Comparison of ENCODE assay signal across 9 cellular contexts in the genomic region with DNA sequence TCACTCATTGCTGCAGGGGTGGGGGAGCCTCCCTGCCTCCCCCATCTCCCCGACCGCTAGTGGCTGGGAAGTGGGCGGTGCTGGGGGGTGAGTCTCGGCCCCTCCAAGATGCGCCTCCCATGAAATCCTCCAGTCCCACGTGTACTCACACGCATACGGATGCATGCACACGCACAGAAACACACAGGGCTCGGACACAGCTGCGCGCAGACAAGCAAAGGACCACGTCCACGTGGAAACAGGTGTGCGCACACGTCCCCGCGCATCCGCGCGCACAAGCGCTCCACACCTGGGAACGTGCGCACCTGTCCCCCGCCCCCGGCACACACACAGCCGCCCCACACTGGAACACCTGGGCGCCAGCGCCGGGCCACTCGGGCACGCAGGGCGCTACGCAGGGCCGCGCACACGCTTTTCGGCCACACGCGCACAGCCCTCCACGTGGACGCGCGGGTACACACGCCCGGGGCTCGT. TPM values are rescaled to one million over a fixed set of nuclear protein-coding genes. Genes with fewer than 3 reads are reported as not detected.
DNase-seq lines count a peak whose midpoint lies in the region; ATAC-seq, FAIRE-seq and TF ChIP-seq lines count a peak whose summit lies in the region.
"Had no signal": no experiment of that assay in that cellular context is flagged by ENCODE, and none has a peak within 500 bp of the region (broad histone marks: within the 10 kb centered on the region; RNA-seq: fewer than 3 reads in every experiment).

No MANE protein-coding gene starts in this region.

- H3K27me3 ChIP-seq in right atrium auricular region, result peaks cover 0 to 7% of the 10 kb centered on the region in 2 donors
- peaks cover 10% of the 10 kb centered on the region for H3K27me3 ChIP-seq in astrocyte (ENCODE audit: insufficient read depth, low read length)

- H3K4me3 Mint-ChIP-seq in astrocyte (ENCODE audit: unreplicated experiment) (no peak overlapping the region), nephron (peak overlapping the region; percentile 56 to 59 (median 56))

- FAIRE-seq in astrocyte (lab: Jason Lieb, UNC), result no peak

- H3K9me3 Mint-ChIP-seq in astrocyte (ENCODE audit: unreplicated experiment) (peaks cover 28% of the 10 kb centered on the region), nephron (peaks cover 16% of the 10 kb centered on the region)

- peak overlapping the region; percentile 11 for H3K4me2 ChIP-seq in astrocyte (ENCODE audit: low read length)

- TF ChIP-seq CTCF in right atrium auricular region (IDR thresholded peaks at IDR 0.05) (no peak), astrocyte (IDR thresholded peaks at IDR 0.05; ENCODE audit: insufficient read depth, low read depth, low read length) (no peak), nephron (IDR thresholded peaks at IDR 0.05; ENCODE audit: unreplicated experiment in 3 of 3) (no peak)

- H3K36me3 ChIP-seq in right atrium auricular region (no peaks in the 10 kb centered on the region), astrocyte (ENCODE audit: insufficient read depth, low read length) (no peaks in the 10 kb centered on the region)

- H3K9ac ChIP-seq in astrocyte (ENCODE audit: low read length), result no peak overlapping the region

- no peaks in the 10 kb centered on the region for H3K79me2 ChIP-seq in astrocyte (ENCODE audit: insufficient read depth, low read length)

- H3K27ac ChIP-seq in right atrium auricular region (no peak overlapping the region), astrocyte (ENCODE audit: low read depth, low read length) (no peak overlapping the region)

- H3K27ac Mint-ChIP-seq in astrocyte (ENCODE audit: unreplicated experiment) (no peak overlapping the region), nephron (no peak overlapping the region)

- H3K27me3 Mint-ChIP-seq in astrocyte (ENCODE audit: low read depth, unreplicated experiment) (peaks cover 26% of the 10 kb centered on the region), nephron (ENCODE audit: low read depth) (peaks cover 74% of the 10 kb centered on the region)

- H4K20me1 ChIP-seq in astrocyte (ENCODE audit: insufficient read depth, low read length), result no peaks in the 10 kb centered on the region

- ATAC-seq in Right ventricle myocardium superior (ENCODE audit: poor library complexity) (no peak), GM21825 (IDR thresholded peaks at IDR 0.05; ENCODE audit: unreplicated experiment) (no peak), GM21529 (IDR thresholded peaks at IDR 0.05; ENCODE audit: unreplicated experiment) (no peak)

- H3K4me1 ChIP-seq in right atrium auricular region (peaks cover 0 to 9% of the 10 kb centered on the region in 2 donors), astrocyte (ENCODE audit: insufficient read depth, low read length) (no peaks in the 10 kb centered on the region)

- peaks cover 17 to 25% of the 10 kb centered on the region in 2 donors for H3K9me3 ChIP-seq in right atrium auricular region
- peaks cover 25% of the 10 kb centered on the region for H3K9me3 ChIP-seq in astrocyte (ENCODE audit: insufficient read depth, low read depth, low read length)

- H3K4me3 ChIP-seq in right atrium auricular region, result peak overlapping the region; percentile 23 to 39
- H3K4me3 ChIP-seq in astrocyte (ENCODE audit: insufficient read depth, low read depth, low read length), result no peak overlapping the region

- H3K36me3 Mint-ChIP-seq in astrocyte (ENCODE audit: low read depth, unreplicated experiment) (peaks cover 9% of the 10 kb centered on the region), nephron (ENCODE audit: low read depth) (peaks cover 5% of the 10 kb centered on the region)

- intact Hi-C loops in Right ventricle myocardium superior (cut with DNase I), result no loop called here

- DNase-seq in right atrium auricular region (ENCODE audit: low spot score) (no peak), Right ventricle myocardium superior (no peak), astrocyte (ENCODE audit: low read depth) (no peak), AG08395 (ENCODE audit: low spot score) (no peak), NAMALWA (ENCODE audit: low spot score) (no peak)

- no peak overlapping the region for H2AFZ ChIP-seq in astrocyte (ENCODE audit: low read depth, low read length)

- no peaks in the 10 kb centered on the region for H3K4me1 Mint-ChIP-seq in astrocyte (ENCODE audit: low read depth, unreplicated experiment)
- no peaks in the 10 kb centered on the region for H3K4me1 Mint-ChIP-seq in nephron

RNA-seq across cellular contexts. Expression of a gene that starts 0.7 kb away (rescaled TPM):
- total RNA-seq in right atrium auricular region (1 to 10 TPM in 1 of 2 donors, under 1 TPM in 1; 0.26 to 1.5 TPM), Right ventricle myocardium superior (0.24 TPM), astrocyte (0.22 TPM in 1 of 2 replicates, not detected in the other)

RNA-seq across cellular contexts. Expression of a gene that starts 13.5 kb away (rescaled TPM):
- total RNA-seq in right atrium auricular region (not detected), Right ventricle myocardium superior (not detected), astrocyte (not detected in 2 replicates)
- total RNA-seq: lung microvascular endothelial cell had no signal

RNA-seq across cellular contexts. Expression of a gene that starts 23.0 kb away (rescaled TPM):
- total RNA-seq in right atrium auricular region, result 10 to 100 TPM; 81.0 to 84.4 TPM
- total RNA-seq in Right ventricle myocardium superior, result 70.5 TPM
- 41.6 and 43.5 TPM in 2 replicates for total RNA-seq in astrocyte

RNA-seq across cellular contexts. Expression of a gene that starts 24.0 kb away (rescaled TPM):
- total RNA-seq in right atrium auricular region (10 to 100 TPM; 14.7 to 24.8 TPM), Right ventricle myocardium superior (12.3 TPM), astrocyte (16.4 and 16.5 TPM in 2 replicates)
